20 cellular contexts compared by ENCODE assay signal in the genomic region with DNA sequence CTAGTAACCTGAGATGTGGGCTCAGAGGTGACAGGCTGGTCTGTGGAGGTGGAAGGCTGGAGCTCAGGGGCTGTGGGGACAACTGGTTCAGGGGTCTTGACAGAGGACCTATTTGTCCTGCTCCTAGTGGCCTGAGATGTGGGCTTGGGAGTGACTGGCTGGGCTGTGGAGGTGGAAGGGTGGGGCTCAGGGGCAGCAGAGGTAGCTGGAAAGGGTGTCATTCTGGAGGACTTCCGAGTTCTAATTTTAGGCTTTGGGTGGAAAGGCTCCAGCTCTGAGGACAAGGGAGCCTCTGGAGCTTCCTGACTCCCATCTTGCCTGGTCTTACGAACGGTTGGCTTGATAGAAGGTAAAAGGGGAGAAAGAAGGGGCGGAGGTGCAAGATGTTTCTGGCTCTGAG. TPM values are rescaled to one million over a fixed set of nuclear protein-coding genes. Genes with fewer than 3 reads are reported as not detected.
A peak's percentile ranks its signal among the peaks of the same experiment; 100 is the strongest.
DNase-seq lines count a peak whose midpoint lies in the region; ATAC-seq and TF ChIP-seq lines count a peak whose summit lies in the region.
"Had no signal": no experiment of that assay in that cellular context is flagged by ENCODE, and none has a peak within 500 bp of the region (broad histone marks: within the 10 kb centered on the region; RNA-seq: fewer than 3 reads in every experiment).

No MANE protein-coding gene starts in this region.

- H3K27me3 Mint-ChIP-seq in activated CD8-positive, alpha-beta T cell treated with anti-CD3 and anti-CD28 coated beads, Interleukin-2, amount 10 ng/mL, durations not matched to agents 7 days and 5 days (ENCODE audit: low read depth) = no peaks in the 10 kb centered on the region
- H3K27me3 Mint-ChIP-seq in activated CD8-positive, alpha-beta T cell treated with anti-CD3 and anti-CD28 coated beads for 36 hours = no peaks in the 10 kb centered on the region
- H3K27me3 Mint-ChIP-seq: B cell; CD4-positive, CD25-positive, alpha-beta regulatory T cell had no signal

- H3K4me3 ChIP-seq in lower lobe of right lung (no peak overlapping the region), skeletal muscle tissue (ENCODE audit: low read length in 3 of 3) (peak overlapping the region in 1 of 3 donors; percentile 49)
- H3K4me3 ChIP-seq: K562 had no signal

- no peaks in the 10 kb centered on the region for H3K27me3 ChIP-seq in lower lobe of right lung (ENCODE audit: low read depth)
- no peaks in the 10 kb centered on the region for H3K27me3 ChIP-seq in skeletal muscle tissue (ENCODE audit: control insufficient read depth in 3 of 3, insufficient read depth in 3 of 3, low read length in 3 of 3)

- H3K4me3 Mint-ChIP-seq in activated CD8-positive, alpha-beta T cell treated with anti-CD3 and anti-CD28 coated beads, Interleukin-2, amount 10 ng/mL, durations not matched to agents 7 days and 5 days = no peak overlapping the region
- H3K4me3 Mint-ChIP-seq in activated CD8-positive, alpha-beta T cell treated with anti-CD3 and anti-CD28 coated beads for 36 hours = no peak overlapping the region
- H3K4me3 Mint-ChIP-seq: B cell; CD4-positive, CD25-positive, alpha-beta regulatory T cell; HFFc6 had no signal

- H3K4me1 Mint-ChIP-seq in activated CD8-positive, alpha-beta T cell treated with anti-CD3 and anti-CD28 coated beads, Interleukin-2, amount 10 ng/mL, durations not matched to agents 7 days and 5 days (ENCODE audit: low read depth) = peaks cover 4% of the 10 kb centered on the region
- H3K4me1 Mint-ChIP-seq in activated CD8-positive, alpha-beta T cell treated with anti-CD3 and anti-CD28 coated beads for 36 hours (ENCODE audit: low read depth) = no peaks in the 10 kb centered on the region
- H3K4me1 Mint-ChIP-seq: B cell had no signal

- CTCF ChIA-PET in activated CD8-positive, alpha-beta T cell treated with anti-CD3 and anti-CD28 coated beads, Interleukin-2, amount 10 ng/mL, durations not matched to agents 7 days and 5 days (lab: Charles Lee) = interaction anchor here (1.3 to 2.8 kb wide), 3 partner anchors 17 to 27 kb away, joined by 6 to 15 read pairs (median 9); no protein-coding TSS in a partner anchor
- CTCF ChIA-PET in activated CD8-positive, alpha-beta T cell treated with anti-CD3 and anti-CD28 coated beads for 36 hours (lab: Charles Lee) = no interaction called here

- H3K27ac ChIP-seq in lower lobe of right lung (no peak overlapping the region), skeletal muscle tissue (ENCODE audit: low read depth, low read length) (peak overlapping the region; percentile 66)

- H3K4me1 ChIP-seq in lower lobe of right lung (no peaks in the 10 kb centered on the region), skeletal muscle tissue (ENCODE audit: control insufficient read depth in 3 of 3, insufficient read depth in 3 of 3, low read length in 3 of 3) (peaks cover 10 to 17% (median 14%) of the 10 kb centered on the region in 3 donors)
- H3K4me1 ChIP-seq: Caco-2 had no signal

- ATAC-seq in activated CD8-positive, alpha-beta T cell treated with anti-CD3 and anti-CD28 coated beads, Interleukin-2, amount 10 ng/mL, durations not matched to agents 7 days and 5 days = no peak
- ATAC-seq in activated CD8-positive, alpha-beta T cell treated with anti-CD3 and anti-CD28 coated beads for 36 hours = no peak
- ATAC-seq in Right ventricle myocardium superior (ENCODE audit: poor library complexity) = peak; percentile 79
- no peak for ATAC-seq in lower lobe of right lung
- ATAC-seq in omental fat pad (ENCODE audit: low FRiP score) = no peak
- ATAC-seq: K562 had no signal

- DNase-seq in activated CD8-positive, alpha-beta T cell treated with anti-CD3 and anti-CD28 coated beads, Interleukin-2, amount 10 ng/mL, durations not matched to agents 7 days and 5 days = no peak
- no peak for DNase-seq in activated CD8-positive, alpha-beta T cell treated with anti-CD3 and anti-CD28 coated beads for 36 hours
- DNase-seq in Right ventricle myocardium superior (no peak), lower lobe of right lung (peak; percentile 8), AG20443 (ENCODE audit: low spot score) (no peak), NCI-H2081 (lab: John Stamatoyannopoulos, UW) (no peak), omental fat pad (ENCODE audit: low spot score) (no peak)
- DNase-seq: 8988T; Caco-2; CD4-positive, CD25-positive, alpha-beta regulatory T cell; H7; HFFc6; NCI-H1105 treated with DMSO at 0.1 percent for 48 hours; NCI-H1694; NCI-H510A treated with DMSO at 0.1 percent for 48 hours; NCI-H82; OCI-M1 had no signal

- peaks cover 68% of the 10 kb centered on the region for H3K36me3 ChIP-seq in lower lobe of right lung
- peaks cover 31 to 47% (median 33%) of the 10 kb centered on the region in 3 donors for H3K36me3 ChIP-seq in skeletal muscle tissue (ENCODE audit: control insufficient read depth in 3 of 3, insufficient read depth in 3 of 3, low read length in 3 of 3)

- TF ChIP-seq CTCF in activated CD8-positive, alpha-beta T cell treated with anti-CD3 and anti-CD28 coated beads for 36 hours (IDR thresholded peaks at IDR 0.05) = no peak
- TF ChIP-seq CTCF in lower lobe of right lung (IDR thresholded peaks at IDR 0.05) (no peak), omental fat pad (IDR thresholded peaks at IDR 0.05) (no peak)

- H3K9me3 Mint-ChIP-seq in activated CD8-positive, alpha-beta T cell treated with anti-CD3 and anti-CD28 coated beads, Interleukin-2, amount 10 ng/mL, durations not matched to agents 7 days and 5 days (ENCODE audit: insufficient read depth) = no peaks in the 10 kb centered on the region
- H3K9me3 Mint-ChIP-seq in activated CD8-positive, alpha-beta T cell treated with anti-CD3 and anti-CD28 coated beads for 36 hours = no peaks in the 10 kb centered on the region
- H3K9me3 Mint-ChIP-seq: CD4-positive, CD25-positive, alpha-beta regulatory T cell; HFFc6 had no signal

- peaks cover 46% of the 10 kb centered on the region for H3K36me3 Mint-ChIP-seq in activated CD8-positive, alpha-beta T cell treated with anti-CD3 and anti-CD28 coated beads, Interleukin-2, amount 10 ng/mL, durations not matched to agents 7 days and 5 days (ENCODE audit: low read depth)
- peaks cover 55% of the 10 kb centered on the region for H3K36me3 Mint-ChIP-seq in activated CD8-positive, alpha-beta T cell treated with anti-CD3 and anti-CD28 coated beads for 36 hours (ENCODE audit: low read depth)

- POLR2A ChIA-PET in activated CD8-positive, alpha-beta T cell treated with anti-CD3 and anti-CD28 coated beads, Interleukin-2, amount 10 ng/mL, durations not matched to agents 7 days and 5 days (lab: Charles Lee) = no interaction called here
- POLR2A ChIA-PET in activated CD8-positive, alpha-beta T cell treated with anti-CD3 and anti-CD28 coated beads for 36 hours (lab: Charles Lee) = interaction anchor here (1.2 to 1.7 kb wide), 2 partner anchors 15 to 16 kb away, joined by 3 to 4 read pairs; partner anchors contain the start of gene NRM

- H3K27ac Mint-ChIP-seq in activated CD8-positive, alpha-beta T cell treated with anti-CD3 and anti-CD28 coated beads, Interleukin-2, amount 10 ng/mL, durations not matched to agents 7 days and 5 days = peak overlapping the region; percentile 22
- H3K27ac Mint-ChIP-seq in activated CD8-positive, alpha-beta T cell treated with anti-CD3 and anti-CD28 coated beads for 36 hours = no peak overlapping the region
- H3K27ac Mint-ChIP-seq: B cell, HFFc6 had no signal

- intact Hi-C loops in activated CD8-positive, alpha-beta T cell treated with anti-CD3 and anti-CD28 coated beads for 36 hours (cut with micrococcal nuclease) = no loop called here
- intact Hi-C loops in Right ventricle myocardium superior (cut with DNase I) (no loop called here), lower lobe of right lung (cut with DNase I) (no loop called here)

- H3K9ac ChIP-seq in skeletal muscle tissue (ENCODE audit: low read depth in 1 of 3, low read length in 3 of 3) = peak overlapping the region in 2 of 3 donors; percentile 40 to 50

- H3K9me3 ChIP-seq in lower lobe of right lung (no peaks in the 10 kb centered on the region), skeletal muscle tissue (ENCODE audit: control insufficient read depth in 3 of 3, low read length in 3 of 3) (no peaks in the 10 kb centered on the region)
- H3K9me3 ChIP-seq: Caco-2 had no signal

RNA-seq across cellular contexts. Expression of gene MDC1, which starts 11.5 kb away (rescaled TPM):
- 10 to 100 TPM; 48.5 to 52.4 TPM for total RNA-seq in activated CD8-positive, alpha-beta T cell treated with anti-CD3 and anti-CD28 coated beads, Interleukin-2, amount 10 ng/mL, durations not matched to agents 7 days and 5 days
- 10 to 100 TPM; 80.4 to 90.7 TPM for total RNA-seq in activated CD8-positive, alpha-beta T cell treated with anti-CD3 and anti-CD28 coated beads for 36 hours
- total RNA-seq in Right ventricle myocardium superior = 16.4 TPM
- total RNA-seq in lower lobe of right lung = 24.5 TPM
- total RNA-seq in skeletal muscle tissue = 5.2 TPM
- total RNA-seq in omental fat pad = 10 to 100 TPM in 1 of 4 donors, 1 to 10 TPM in 3; 6.2 to 15.0 (median 7.2) TPM

RNA-seq across cellular contexts. Expression of gene TUBB, which starts 14.5 kb away (rescaled TPM):
- total RNA-seq in activated CD8-positive, alpha-beta T cell treated with anti-CD3 and anti-CD28 coated beads, Interleukin-2, amount 10 ng/mL, durations not matched to agents 7 days and 5 days = 1,000 to 10,000 TPM; 1,638 to 1,703 TPM
- total RNA-seq in activated CD8-positive, alpha-beta T cell treated with anti-CD3 and anti-CD28 coated beads for 36 hours = 1,000 to 10,000 TPM; 1,556 to 1,579 TPM
- total RNA-seq in Right ventricle myocardium superior (179 TPM), lower lobe of right lung (292 TPM), skeletal muscle tissue (317 TPM), omental fat pad (100 to 1,000 TPM; 229 to 281 (median 256) TPM)

RNA-seq across cellular contexts. Expression of gene NRM, which starts 14.8 kb away (rescaled TPM):
- total RNA-seq in activated CD8-positive, alpha-beta T cell treated with anti-CD3 and anti-CD28 coated beads, Interleukin-2, amount 10 ng/mL, durations not matched to agents 7 days and 5 days = 10 to 100 TPM; 41.7 to 44.6 TPM
- 10 to 100 TPM; 21.0 to 22.0 TPM for total RNA-seq in activated CD8-positive, alpha-beta T cell treated with anti-CD3 and anti-CD28 coated beads for 36 hours
- total RNA-seq in Right ventricle myocardium superior (3.2 TPM), lower lobe of right lung (10.0 TPM), skeletal muscle tissue (3.7 TPM), omental fat pad (1 to 10 TPM; 2.9 to 5.8 (median 3.7) TPM)

RNA-seq across cellular contexts. Expression of gene PPP1R18, which starts 19.2 kb away (rescaled TPM):
- 100 to 1,000 TPM; 286 to 304 TPM for total RNA-seq in activated CD8-positive, alpha-beta T cell treated with anti-CD3 and anti-CD28 coated beads, Interleukin-2, amount 10 ng/mL, durations not matched to agents 7 days and 5 days
- 100 to 1,000 TPM; 174 to 177 TPM for total RNA-seq in activated CD8-positive, alpha-beta T cell treated with anti-CD3 and anti-CD28 coated beads for 36 hours
- total RNA-seq in Right ventricle myocardium superior = 13.4 TPM
- 78.5 TPM for total RNA-seq in lower lobe of right lung
- 23.5 TPM for total RNA-seq in skeletal muscle tissue
- total RNA-seq in omental fat pad = 10 to 100 TPM; 25.5 to 55.7 (median 43.4) TPM

RNA-seq across cellular contexts. Expression of gene DHX16, which starts 32.8 kb away (rescaled TPM):
- total RNA-seq in activated CD8-positive, alpha-beta T cell treated with anti-CD3 and anti-CD28 coated beads, Interleukin-2, amount 10 ng/mL, durations not matched to agents 7 days and 5 days = 10 to 100 TPM; 38.5 to 41.0 TPM
- total RNA-seq in activated CD8-positive, alpha-beta T cell treated with anti-CD3 and anti-CD28 coated beads for 36 hours = 10 to 100 TPM; 31.1 to 31.3 TPM
- total RNA-seq in Right ventricle myocardium superior (20.5 TPM), lower lobe of right lung (28.4 TPM), skeletal muscle tissue (23.0 TPM), omental fat pad (10 to 100 TPM; 19.5 to 28.1 (median 24.3) TPM)
